Comparison of ENCODE assay signal across 18 cellular contexts in genomic region chr18:76384861-76385680, GRCh38.
"Had no signal": no experiment of that assay in that cellular context is flagged by ENCODE, and none has a peak within 500 bp of the region (broad histone marks: within the 10 kb centered on the region; RNA-seq: fewer than 3 reads in every experiment).

No MANE protein-coding gene starts in this region.

- H2AFZ ChIP-seq: hepatocyte had no signal

- H3K9me3 ChIP-seq: left lung, tibial nerve had no signal

- ATAC-seq: esophagus mucosa; left lung; stimulated activated naive CD8-positive, alpha-beta T cell treated with anti-CD3 and anti-CD28 coated beads, Interleukin-15, Interleukin-2, amounts not matched to agents 100 U/mL and 50 U/mL, for 24 hours had no signal

- H3K27ac ChIP-seq: hepatocyte, left lung, spleen, tibial nerve had no signal

- H3K27me3 ChIP-seq: hepatocyte, left lung, spleen, tibial nerve had no signal

- H3K4me3 ChIP-seq: hepatocyte, left lung, spleen, tibial nerve had no signal

- H3K4me2 ChIP-seq: hepatocyte had no signal

- DNase-seq: activated CD4-positive, alpha-beta T cell treated with anti-CD3 and anti-CD28 coated beads, Interleukin-2, amount 50 U/mL, for 48 hours; activated naive CD4-positive, alpha-beta T cell; activated naive CD8-positive, alpha-beta T cell treated with anti-CD3 and anti-CD28 coated beads for 36 hours; activated T-cell treated with anti-CD3 and anti-CD28 coated beads, Interleukin-2, amount 50 U/mL, for 1 hour; central memory CD4-positive, alpha-beta T cell; effector memory CD4-positive, alpha-beta T cell; foreskin melanocyte; glutamatergic neuron; immature natural killer cell; left lung; spleen; stimulated activated CD4-positive, alpha-beta T cell treated with anti-CD3 and anti-CD28 coated beads, Interleukin-4, amount 100 ng/mL, for 1 hour; stimulated activated naive CD8-positive, alpha-beta T cell treated with anti-CD3 and anti-CD28 coated beads, Interleukin-15, Interleukin-2, amounts not matched to agents 100 U/mL and 50 U/mL, for 24 hours; substantia nigra; T-helper 1 cell had no signal
